In genomic region chrX:20527458-20528099, GRCh38 we compare ENCODE assay signal across 8 cellular contexts.
DNase-seq lines count a peak whose midpoint lies in the region; ATAC-seq, FAIRE-seq and TF ChIP-seq lines count a peak whose summit lies in the region.

No MANE protein-coding gene starts in this region.

- intact Hi-C loops in IMR-90 (cut with micrococcal nuclease) (no loop called here), natural killer cell (cut with micrococcal nuclease) (loop anchor here (1.0 to 5.0 kb wide), 2 partner anchors 1219 to 1665 kb away; no protein-coding TSS in a partner anchor)

- H4K5ac ChIP-seq in IMR-90 (ENCODE audit: low read depth, low read length) = no peak overlapping the region

- no peak overlapping the region for H3K4me3 Mint-ChIP-seq in natural killer cell

- no peaks in the 10 kb centered on the region for H3K9me3 Mint-ChIP-seq in natural killer cell

- TF ChIP-seq POLR2A in A549 (IDR thresholded peaks at IDR 0.05; ENCODE audit: low read length) (no peak), GM12892 (IDR thresholded peaks at IDR 0.05; ENCODE audit: low read depth, low read length) (no peak), IMR-90 (IDR thresholded peaks at IDR 0.05; ENCODE audit: low read depth, low read length) (no peak)

- H3K9ac ChIP-seq in IMR-90 (ENCODE audit: low read depth, low read length) (no peak overlapping the region), OCI-LY3 (ENCODE audit: low read length) (no peak overlapping the region), endocrine pancreas (ENCODE audit: control insufficient read depth, insufficient read depth, low read length) (no peak overlapping the region)

- CTCF ChIA-PET in A549 (lab: Yijun Ruan, JAX) (interaction anchor here (0.6 to 6.7 kb wide), 23 partner anchors 8 to 1458 kb away, joined by 3 to 71 read pairs (median 3); no protein-coding TSS in a partner anchor), IMR-90 (lab: Yijun Ruan, JAX) (interaction anchor here (0.5 to 0.7 kb wide), 2 partner anchors 12 to 1458 kb away, joined by 3 read pairs; no protein-coding TSS in a partner anchor)

- no peak overlapping the region for H2BK15ac ChIP-seq in IMR-90 (ENCODE audit: low read depth, low read length)

- 7% methylated on average over 6 of the region's 6 CpGs for WGBS in A549 (ENCODE audit: missing lambda C conversion rate)
- WGBS in IMR-90 (ENCODE audit: extremely low coverage in 2 of 2, insufficient read length in 1 of 2), 2 experiments = no CpG with 5 or more reads among the region's 6 CpGs

- ATAC-seq in A549 (peak; percentile 63 to 83; a peak in 3 of 6 replicates), IMR-90 (ENCODE audit: low read depth) (peak; percentile 82), natural killer cell (peak in 1 of 3 donors; percentile 73), HG02981 (IDR thresholded peaks at IDR 0.05; ENCODE audit: unreplicated experiment) (no peak)

- H3K27me3 Mint-ChIP-seq in natural killer cell (ENCODE audit: low read depth in 2 of 2) = peaks cover 20 to 36% of the 10 kb centered on the region in 2 donors

- peak; percentile 97 for FAIRE-seq in A549 (lab: Jason Lieb, UNC)
- peak; percentile 89 for FAIRE-seq in GM12892 (lab: Jason Lieb, UNC)

- H3K4me2 ChIP-seq in A549 (peak overlapping the region; percentile 73), IMR-90 (ENCODE audit: low read depth, low read length) (peak overlapping the region; percentile 81; the same call in 1 of the 2 replicates), OCI-LY3 (ENCODE audit: low read length) (no peak overlapping the region)

- POLR2A ChIA-PET in A549 (lab: Yijun Ruan, JAX) (no interaction called here), IMR-90 (lab: Charles Lee; ENCODE audit: unreplicated experiment) (no interaction called here)

- H4K8ac ChIP-seq in IMR-90 (ENCODE audit: low read depth in 2 of 2, low read length in 2 of 2) = no peak overlapping the region

- DNase-seq in A549 (ENCODE audit: low read depth in 1 of 2, low spot score in 1 of 2) (peak; percentile 31 to 38), GM12892 (ENCODE audit: insufficient read length) (no peak), IMR-90 (peak; percentile 38), natural killer cell (no peak)
- no peak for DNase-seq in activated CD4-positive, alpha-beta T cell treated with anti-CD3 and anti-CD28 coated beads, Interleukin-2, amount 50 U/mL, for 1 hour

- H3K36me3 ChIP-seq in IMR-90 (ENCODE audit: control insufficient read depth, insufficient read depth, low read length) (no peaks in the 10 kb centered on the region), OCI-LY3 (replicated peaks; ENCODE audit: low read depth, low read length) (no peaks in the 10 kb centered on the region), endocrine pancreas (ENCODE audit: control insufficient read depth, insufficient read depth, low read length) (no peaks in the 10 kb centered on the region)

- peak overlapping the region in 1 of 2 experiments; percentile 52; a peak in 1 of 6 replicates for H3K27ac ChIP-seq in A549
- no peak overlapping the region for H3K27ac ChIP-seq in IMR-90 (ENCODE audit: insufficient read depth, low read length)
- H3K27ac ChIP-seq in OCI-LY3 (ENCODE audit: low read length) = no peak overlapping the region

- H3K9me1 ChIP-seq in IMR-90 (ENCODE audit: insufficient read depth, low read length) = no peaks in the 10 kb centered on the region

- no peak overlapping the region for H4K91ac ChIP-seq in IMR-90 (ENCODE audit: insufficient read depth, low read depth, low read length)

- H3K4me3 ChIP-seq in A549 (no peak overlapping the region), IMR-90 (ENCODE audit: insufficient read depth, low read depth, low read length) (no peak overlapping the region), OCI-LY3 (ENCODE audit: low read length) (no peak overlapping the region), endocrine pancreas (ENCODE audit: control insufficient read depth, insufficient read depth, low read length) (peak overlapping the region; percentile 45)

- no peak overlapping the region for H2BK20ac ChIP-seq in IMR-90 (ENCODE audit: low read depth, low read length)

- no peaks in the 10 kb centered on the region for H3K79me2 ChIP-seq in OCI-LY3 (ENCODE audit: low read length)

- no peaks in the 10 kb centered on the region for H3K9me3 ChIP-seq in A549
- H3K9me3 ChIP-seq in IMR-90 (ENCODE audit: control insufficient read depth, insufficient read depth, low read length) = no peaks in the 10 kb centered on the region
- no peaks in the 10 kb centered on the region for H3K9me3 ChIP-seq in OCI-LY3 (ENCODE audit: insufficient read depth, low read length)
- no peaks in the 10 kb centered on the region for H3K9me3 ChIP-seq in endocrine pancreas (ENCODE audit: control insufficient read depth, low read length)

- H3K18ac ChIP-seq in IMR-90 (ENCODE audit: low read depth, low read length) = no peak overlapping the region

- H3K79me1 ChIP-seq in IMR-90 (ENCODE audit: low read depth in 1 of 2, low read length in 2 of 2) = no peaks in the 10 kb centered on the region

- H3K23ac ChIP-seq in IMR-90 (ENCODE audit: low read depth, low read length) = no peak overlapping the region

- H4K20me1 ChIP-seq in IMR-90 (ENCODE audit: insufficient read depth, low read length) (no peaks in the 10 kb centered on the region), OCI-LY3 (ENCODE audit: insufficient read depth, low read length) (0 out of 2 replicates have a peak, but pooled peaks cover 2% of the 10 kb centered on the region)

- no peak for TF ChIP-seq EP300 in A549 (IDR thresholded peaks at IDR 0.05)

- no peak overlapping the region for H2BK5ac ChIP-seq in IMR-90 (ENCODE audit: low read depth, low read length, poor library complexity, severe bottlenecking)

- no peaks in the 10 kb centered on the region for H3K36me3 Mint-ChIP-seq in natural killer cell

- no TSS peak for BruUV-seq in IMR-90 (replicated peaks; lab: Mats Ljungman, UMichigan)

- H3K4me1 Mint-ChIP-seq in natural killer cell = peaks cover 8 to 10% of the 10 kb centered on the region in 2 donors

- no peak overlapping the region for H2BK120ac ChIP-seq in IMR-90 (ENCODE audit: low read depth, low read length)

- H3K27ac Mint-ChIP-seq in natural killer cell = no peak overlapping the region

- H3K4me1 ChIP-seq in A549 = peaks cover 44% of the 10 kb centered on the region
- peaks cover 4% of the 10 kb centered on the region; the same call in 1 of the 2 replicates for H3K4me1 ChIP-seq in IMR-90 (ENCODE audit: control insufficient read depth, insufficient read depth, low read length)
- peaks cover 18% of the 10 kb centered on the region for H3K4me1 ChIP-seq in OCI-LY3 (ENCODE audit: low read length)
- no peaks in the 10 kb centered on the region for H3K4me1 ChIP-seq in endocrine pancreas (ENCODE audit: control insufficient read depth, insufficient read depth, low read length)

- in situ Hi-C loops in IMR-90 (cut with MboI; ENCODE audit: low sequenced_read_pairs) = loop anchor here (10.0 to 25.0 kb wide), 2 partner anchors 960 to 1447 kb away; no protein-coding TSS in a partner anchor

- no peak overlapping the region for H2AK5ac ChIP-seq in IMR-90 (ENCODE audit: low read depth, low read length)

- dilution Hi-C loops in IMR-90 (cut with HindIII; ENCODE audit: low sequenced_read_pairs, unreplicated experiment) = no loop called here

- H3K14ac ChIP-seq in IMR-90 (replicated peaks; ENCODE audit: low read depth, low read length) = no peak overlapping the region

- no peak overlapping the region for H3K4ac ChIP-seq in IMR-90 (ENCODE audit: low read depth, low read length)

- no peak overlapping the region for H2AK9ac ChIP-seq in IMR-90 (replicated peaks; ENCODE audit: low read depth, low read length, poor library complexity)

- H2AFZ ChIP-seq in IMR-90 (replicated peaks; ENCODE audit: low read length, poor library complexity) (no peak overlapping the region), OCI-LY3 (ENCODE audit: low read depth, low read length) (no peak overlapping the region)

- no peak overlapping the region for H3K56ac ChIP-seq in IMR-90 (ENCODE audit: extremely low read depth, insufficient read depth, low read length)

- peak; percentile 69 to 83 for TF ChIP-seq RAD21 in A549 (conservative IDR thresholded peaks at IDR 0.05 in 1 of 2, IDR thresholded peaks at IDR 0.05 in 1 of 2)
- TF ChIP-seq RAD21 in IMR-90 (IDR thresholded peaks at IDR 0.05; ENCODE audit: low read length) = peak; percentile 58

- TF ChIP-seq CTCF in A549 (IDR thresholded peaks at IDR 0.05) = peak; percentile 69
- peak; percentile 66 for TF ChIP-seq CTCF in IMR-90 (conservative IDR thresholded peaks at IDR 0.05; ENCODE audit: low read depth, low read length)
- peak; percentile 65 for TF ChIP-seq CTCF in OCI-LY3 (IDR thresholded peaks at IDR 0.05; ENCODE audit: low read depth, low read length)
- peak; percentile 41 for TF ChIP-seq CTCF in natural killer cell (IDR thresholded peaks at IDR 0.05)

- H3K27me3 ChIP-seq in IMR-90 (ENCODE audit: control insufficient read depth, insufficient read depth, low read length) (peaks cover 2% of the 10 kb centered on the region), OCI-LY3 (ENCODE audit: low read depth, low read length) (peaks cover 67% of the 10 kb centered on the region), endocrine pancreas (ENCODE audit: control insufficient read depth, insufficient read depth, low read length) (no peaks in the 10 kb centered on the region)

TF ChIP-seq in A549, 52 proteins besides CTCF, POLR2A, EP300 and RAD21:
- TF ChIP-seq ZFP36 (IDR thresholded peaks at IDR 0.05; ENCODE audit: borderline replicate concordance, partially characterized antibody) = no peak
- no peak for TF ChIP-seq CBX2 (IDR thresholded peaks at IDR 0.05; ENCODE audit: borderline replicate concordance, low read depth)
- peak; percentile 71 for TF ChIP-seq SMC3 (IDR thresholded peaks at IDR 0.05)
- no peak for TF ChIP-seq FOXS1 (CRISPR knock-in tag; IDR thresholded peaks at IDR 0.05)
TF ChIP-seq in A549: peak in this region for 1.

TF ChIP-seq in IMR-90, 13 proteins besides CTCF, POLR2A, EP300 and RAD21:
- TF ChIP-seq SMC3 (IDR thresholded peaks at IDR 0.05; ENCODE audit: low read depth, low read length) = peak; percentile 33; the same call in 1 of the 2 replicates
- TF ChIP-seq, protein P1, sequence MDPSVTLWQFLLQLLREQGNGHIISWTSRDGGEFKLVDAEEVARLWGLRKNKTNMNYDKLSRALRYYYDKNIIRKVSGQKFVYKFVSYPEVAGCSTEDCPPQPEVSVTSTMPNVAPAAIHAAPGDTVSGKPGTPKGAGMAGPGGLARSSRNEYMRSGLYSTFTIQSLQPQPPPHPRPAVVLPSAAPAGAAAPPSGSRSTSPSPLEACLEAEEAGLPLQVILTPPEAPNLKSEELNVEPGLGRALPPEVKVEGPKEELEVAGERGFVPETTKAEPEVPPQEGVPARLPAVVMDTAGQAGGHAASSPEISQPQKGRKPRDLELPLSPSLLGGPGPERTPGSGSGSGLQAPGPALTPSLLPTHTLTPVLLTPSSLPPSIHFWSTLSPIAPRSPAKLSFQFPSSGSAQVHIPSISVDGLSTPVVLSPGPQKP (IDR thresholded peaks at IDR 0.05; ENCODE audit: borderline replicate concordance, low read depth, low read length) = no peak
TF ChIP-seq in IMR-90: peak in this region for 1.

Comparison
In these comparisons a context has a peak if more than half of its experiments do, and no peak if none do; other contexts are left out.
1. DNase-seq: peak in A549 (2 of 2) and IMR-90 (single experiment); none in GM12892 (single experiment), natural killer cell (single experiment) and activated CD4-positive, alpha-beta T cell treated with anti-CD3 and anti-CD28 coated beads, Interleukin-2, amount 50 U/mL, for 1 hour (single experiment).
2. Peak in every context shown above with its lines, with median percentiles within 50 percentile points of each other: CTCF ChIP-seq.